ENCODE assay signal across 8 cellular contexts in genomic region chr15:33194237-33194636, GRCh38. TPM values are rescaled to one million over a fixed set of nuclear protein-coding genes. Genes with fewer than 3 reads are reported as not detected.
DNase-seq lines count a peak whose midpoint lies in the region; ATAC-seq and TF ChIP-seq lines count a peak whose summit lies in the region.

No MANE protein-coding gene starts in this region.

- no peak for TF ChIP-seq CTCF in esophagus squamous epithelium (IDR thresholded peaks at IDR 0.05)
- TF ChIP-seq CTCF in psoas muscle (IDR thresholded peaks at IDR 0.05): no peak

- intact Hi-C loops in esophagus squamous epithelium (cut with DNase I) (no loop called here), psoas muscle (cut with DNase I) (no loop called here)

- WGBS in esophagus squamous epithelium, 2 donors: 13 to 15% methylated on average over 14 to 15 of the region's 17 CpGs
- 9 to 14% (median 11%) methylated on average over 17 of the region's 17 CpGs for WGBS in psoas muscle, 3 donors

- no peak for TF ChIP-seq POLR2A in esophagus squamous epithelium (IDR thresholded peaks at IDR 0.05)

- DNase-seq in DMS53 treated with DMSO at 0.1 percent for 48 hours (lab: John Stamatoyannopoulos, UW; ENCODE audit: unreplicated experiment): peak; percentile 37
- DNase-seq in SK-N-DZ (ENCODE audit: low spot score): peak; percentile 48
- DNase-seq in esophagus squamous epithelium (lab: John Stamatoyannopoulos, UW): no peak
- peak in 1 of 2 donors; percentile 51 for DNase-seq in psoas muscle
- no peak for DNase-seq in DMS79 treated with DMSO at 0.1 percent for 48 hours (lab: John Stamatoyannopoulos, UW)

- no peaks in the 10 kb centered on the region for H3K9me3 ChIP-seq in esophagus squamous epithelium
- H3K9me3 ChIP-seq in psoas muscle: no peaks in the 10 kb centered on the region

- H3K4me3 ChIP-seq in esophagus squamous epithelium (peak overlapping the region; percentile 29 to 58 (median 52)), psoas muscle (peak overlapping the region; percentile 56)

- peaks cover 0 to 65% (median 0%) of the 10 kb centered on the region in 4 donors for H3K27me3 ChIP-seq in esophagus squamous epithelium
- no peaks in the 10 kb centered on the region for H3K27me3 ChIP-seq in psoas muscle (ENCODE audit: insufficient read depth in 3 of 3, low read length in 2 of 3)

- H3K36me3 ChIP-seq in esophagus squamous epithelium: no peaks in the 10 kb centered on the region
- no peaks in the 10 kb centered on the region for H3K36me3 ChIP-seq in psoas muscle (ENCODE audit: insufficient read depth in 1 of 2, low read depth in 1 of 2)

- ATAC-seq in psoas muscle (peak in 1 of 4 donors; percentile 3), GM19397 (IDR thresholded peaks at IDR 0.05; ENCODE audit: unreplicated experiment) (no peak), HG02840 (IDR thresholded peaks at IDR 0.05; ENCODE audit: low FRiP score, unreplicated experiment) (no peak), GM21723 (IDR thresholded peaks at IDR 0.05; ENCODE audit: unreplicated experiment) (no peak)

- H3K27ac ChIP-seq in esophagus squamous epithelium (no peak overlapping the region), psoas muscle (no peak overlapping the region)

- H3K4me1 ChIP-seq in esophagus squamous epithelium: peaks cover 0 to 14% (median 4%) of the 10 kb centered on the region in 3 donors
- peaks cover 10% of the 10 kb centered on the region for H3K4me1 ChIP-seq in psoas muscle

RNA-seq across cellular contexts. Expression of gene FMN1, which starts 0.3 kb away (rescaled TPM):
- polyA plus RNA-seq in SK-N-DZ (2014; cell fraction: cytosol; rRNA removed): 2.0 and 2.2 TPM in 2 replicates
- 1.3 and 1.7 TPM in 2 replicates for polyA plus RNA-seq in SK-N-DZ (2014; cell fraction: nucleus; rRNA removed)
- total RNA-seq in esophagus squamous epithelium (10 to 100 TPM in 1 of 4 donors, 1 to 10 TPM in 3; 4.3 to 10.1 (median 8.8) TPM), psoas muscle (10 to 100 TPM in 2 of 4 donors, 1 to 10 TPM in 2; 2.2 to 20.0 (median 6.4) TPM)
- 1 to 10 TPM in 1 of 3 donors, under 1 TPM in 2; 0.21 to 2.5 (median 0.25) TPM for polyA plus RNA-seq in psoas muscle

Comparison
In these comparisons a context has a peak if more than half of its experiments do, and no peak if none do; other contexts are left out.
1. DNase-seq: peak in DMS53 treated with DMSO at 0.1 percent for 48 hours (single experiment) and SK-N-DZ (single experiment); none in esophagus squamous epithelium (single experiment) and DMS79 treated with DMSO at 0.1 percent for 48 hours (single experiment).